Comparison of ENCODE assay signal across 19 cellular contexts in the genomic region with DNA sequence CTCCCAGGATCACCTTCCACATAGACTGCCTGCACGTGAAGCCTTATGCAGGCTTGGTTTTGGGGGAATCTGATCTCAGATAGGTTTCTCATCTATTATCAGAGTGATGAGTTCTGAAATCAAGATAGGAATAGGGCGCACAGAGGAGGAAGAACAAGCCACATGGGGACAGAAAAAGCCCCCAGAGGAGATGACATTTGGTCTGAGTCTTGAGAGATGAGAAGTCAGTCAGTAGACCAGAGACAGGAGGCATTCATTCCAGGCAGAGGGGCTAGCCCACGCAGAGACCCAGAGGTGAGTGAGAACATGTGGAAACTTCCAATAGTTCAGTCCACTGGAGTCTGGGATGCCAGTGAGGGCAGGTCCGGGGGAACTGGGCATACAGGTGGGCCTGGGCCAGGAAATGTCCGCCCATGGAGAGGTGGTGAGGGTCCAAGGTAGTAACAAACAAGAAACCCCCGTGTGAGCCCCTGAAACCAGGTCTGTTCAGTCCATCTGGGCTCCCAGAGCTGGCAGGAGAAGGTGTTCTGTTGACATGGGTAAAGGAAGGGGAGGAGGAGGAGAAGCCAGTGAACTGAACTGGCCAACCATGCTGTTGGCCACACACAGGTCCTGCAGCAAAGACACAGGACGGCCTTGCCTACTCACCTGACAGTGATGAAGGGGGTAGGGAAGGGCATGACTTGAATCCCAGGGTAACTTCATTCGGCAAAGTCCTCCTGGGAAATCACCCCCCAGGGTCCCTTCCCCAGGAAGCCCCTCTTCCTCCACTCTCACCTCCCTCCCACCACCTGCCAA.
"Had no signal": no experiment of that assay in that cellular context is flagged by ENCODE, and none has a peak within 500 bp of the region (broad histone marks: within the 10 kb centered on the region; RNA-seq: fewer than 3 reads in every experiment).

No MANE protein-coding gene starts in this region.

- H3K27me3 Mint-ChIP-seq: activated CD8-positive, alpha-beta memory T cell treated with anti-CD3 and anti-CD28 coated beads, Interleukin-2, amount 10 ng/mL, durations not matched to agents 7 days and 5 days had no signal

- DNase-seq: activated CD8-positive, alpha-beta memory T cell treated with anti-CD3 and anti-CD28 coated beads, Interleukin-2, amount 10 ng/mL, durations not matched to agents 7 days and 5 days; activated T-cell treated with anti-CD3 and anti-CD28 coated beads for 4 hours; amygdala; cortex of kidney; heart right ventricle; islet precursor cell; left colon; mesendoderm; mucosa of descending colon; occipital lobe; stimulated activated CD4-positive, alpha-beta T cell treated with anti-CD3 and anti-CD28 coated beads, Interleukin-2, amount 100 ng/mL, for 48 hours; stimulated activated CD8-positive, alpha-beta memory T cell treated with anti-CD3 and anti-CD28 coated beads, Interleukin-4, amount 100 ng/mL, for 48 hours; stomach had no signal

- H3K27ac Mint-ChIP-seq: activated CD8-positive, alpha-beta memory T cell treated with anti-CD3 and anti-CD28 coated beads, Interleukin-2, amount 10 ng/mL, durations not matched to agents 7 days and 5 days; activated T-helper 1 cell treated with anti-CD3 and anti-CD28 coated beads, Interleukin-12 subunit alpha, Interleukin-12 subunit beta, Interleukin-2, Interleukin-4 antibody, amounts not matched to agents 30 ng/mL and 10 ng/mL and 1 ng/mL, durations not matched to agents 14 hours and 24 hours and 36 hours; endodermal cell had no signal

- H3K4me3 ChIP-seq: heart right ventricle, mucosa of descending colon, SK-N-MC, stomach, suprapubic skin, tibial nerve had no signal

- H3K27ac ChIP-seq: heart right ventricle, SK-N-MC, stomach, suprapubic skin, tibial nerve had no signal

- H3K9me3 Mint-ChIP-seq: activated naive CD4-positive, alpha-beta T cell treated with anti-CD3 and anti-CD28 coated beads, Interleukin-2, amount 50 U/mL, for 72 hours; activated T-helper 1 cell treated with anti-CD3 and anti-CD28 coated beads, Interleukin-12 subunit alpha, Interleukin-12 subunit beta, Interleukin-2, Interleukin-4 antibody, amounts not matched to agents 30 ng/mL and 10 ng/mL and 1 ng/mL, durations not matched to agents 14 hours and 24 hours and 36 hours; endodermal cell had no signal

- H3K36me3 Mint-ChIP-seq: activated CD8-positive, alpha-beta memory T cell treated with anti-CD3 and anti-CD28 coated beads, Interleukin-2, amount 10 ng/mL, durations not matched to agents 7 days and 5 days; activated naive CD4-positive, alpha-beta T cell treated with anti-CD3 and anti-CD28 coated beads, Interleukin-2, amount 50 U/mL, for 72 hours had no signal

- H3K4me3 Mint-ChIP-seq: activated CD8-positive, alpha-beta memory T cell treated with anti-CD3 and anti-CD28 coated beads, Interleukin-2, amount 10 ng/mL, durations not matched to agents 7 days and 5 days; activated T-helper 1 cell treated with anti-CD3 and anti-CD28 coated beads, Interleukin-12 subunit alpha, Interleukin-12 subunit beta, Interleukin-2, Interleukin-4 antibody, amounts not matched to agents 30 ng/mL and 10 ng/mL and 1 ng/mL, durations not matched to agents 14 hours and 24 hours and 36 hours; endodermal cell had no signal

- H3K4me1 ChIP-seq: stomach, tibial nerve had no signal

- ATAC-seq: activated CD8-positive, alpha-beta memory T cell treated with anti-CD3 and anti-CD28 coated beads, Interleukin-2, amount 10 ng/mL, durations not matched to agents 7 days and 5 days; heart right ventricle; left colon; mucosa of descending colon had no signal

- H3K27me3 ChIP-seq: heart right ventricle, stomach, suprapubic skin, tibial nerve had no signal

- H3K36me3 ChIP-seq: heart right ventricle, stomach, suprapubic skin, tibial nerve had no signal

- H3K9me3 ChIP-seq: heart right ventricle, mucosa of descending colon, stomach, suprapubic skin, tibial nerve had no signal
